Comparison of ENCODE assay signal across 20 cellular contexts in the genomic region with DNA sequence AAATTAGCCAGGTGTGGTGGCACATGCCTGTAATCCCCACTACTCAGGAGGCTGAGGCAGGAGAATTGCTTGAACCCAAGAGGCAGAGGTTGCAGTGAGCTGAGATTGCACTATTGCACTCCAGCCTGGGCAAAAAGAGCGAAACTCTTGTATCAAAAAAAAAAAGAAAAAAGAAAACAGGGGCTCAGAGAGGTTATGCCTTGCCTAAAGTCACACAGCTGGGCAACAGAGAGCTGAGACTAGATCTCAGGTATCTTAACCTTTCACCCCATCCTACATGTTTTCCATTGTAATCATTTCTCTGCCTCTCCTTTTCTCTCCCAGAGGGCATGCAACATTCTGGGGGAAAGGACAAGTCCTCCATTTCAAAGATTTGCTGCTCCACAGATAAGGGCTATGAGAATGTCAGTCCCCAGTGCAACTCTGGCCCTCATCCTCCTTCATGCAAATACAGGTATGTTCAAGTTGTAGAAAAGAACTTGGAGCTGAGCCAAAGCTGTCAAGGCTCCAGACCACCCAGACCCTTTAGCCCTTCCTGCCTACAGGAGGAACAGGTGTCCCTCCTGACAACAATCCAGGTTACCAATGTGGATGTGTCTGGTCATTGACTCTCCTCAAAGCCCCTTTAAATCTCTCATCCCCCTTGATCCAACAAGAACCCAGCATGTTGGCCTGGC. TPM values are rescaled to one million over a fixed set of nuclear protein-coding genes. Genes with fewer than 3 reads are reported as not detected.
DNase-seq lines count a peak whose midpoint lies in the region; ATAC-seq and TF ChIP-seq lines count a peak whose summit lies in the region.
"Had no signal": no experiment of that assay in that cellular context is flagged by ENCODE, and none has a peak within 500 bp of the region (broad histone marks: within the 10 kb centered on the region; RNA-seq: fewer than 3 reads in every experiment).

No MANE protein-coding gene starts in this region.

- no peak for TF ChIP-seq CTCF in heart left ventricle (IDR thresholded peaks at IDR 0.05)

- H3K27ac Mint-ChIP-seq in effector memory CD8-positive, alpha-beta T cell, result peak overlapping the region; percentile 23 to 78
- H3K27ac Mint-ChIP-seq in stimulated activated effector memory CD8-positive, alpha-beta T cell treated with anti-CD3 and anti-CD28 coated beads, Interleukin-12 subunit alpha, Interleukin-12 subunit beta, amount 100 ng/mL, for 72 hours, result peak overlapping the region; percentile 84
- H3K27ac Mint-ChIP-seq: activated T-cell treated with anti-CD3 and anti-CD28 coated beads, Interleukin-2, amount 50 U/mL, for 72 hours had no signal

- peaks cover 8% of the 10 kb centered on the region for H3K36me3 Mint-ChIP-seq in effector memory CD8-positive, alpha-beta T cell (ENCODE audit: insufficient read depth)
- peaks cover 11% of the 10 kb centered on the region for H3K36me3 Mint-ChIP-seq in stimulated activated effector memory CD8-positive, alpha-beta T cell treated with anti-CD3 and anti-CD28 coated beads, Interleukin-12 subunit alpha, Interleukin-12 subunit beta, amount 100 ng/mL, for 72 hours

- peaks cover 45 to 53% of the 10 kb centered on the region in 2 donors for H3K4me1 Mint-ChIP-seq in effector memory CD8-positive, alpha-beta T cell (ENCODE audit: low read depth in 2 of 2)
- peaks cover 55% of the 10 kb centered on the region for H3K4me1 Mint-ChIP-seq in stimulated activated effector memory CD8-positive, alpha-beta T cell treated with anti-CD3 and anti-CD28 coated beads, Interleukin-12 subunit alpha, Interleukin-12 subunit beta, amount 100 ng/mL, for 72 hours

- H3K4me3 Mint-ChIP-seq in effector memory CD8-positive, alpha-beta T cell, result no peak overlapping the region
- H3K4me3 Mint-ChIP-seq in stimulated activated effector memory CD8-positive, alpha-beta T cell treated with anti-CD3 and anti-CD28 coated beads, Interleukin-12 subunit alpha, Interleukin-12 subunit beta, amount 100 ng/mL, for 72 hours, result no peak overlapping the region
- H3K4me3 Mint-ChIP-seq: activated T-cell treated with anti-CD3 and anti-CD28 coated beads, Interleukin-2, amount 50 U/mL, for 72 hours had no signal

- peaks cover 0 to 96% (median 75%) of the 10 kb centered on the region in 12 donors for H3K4me1 ChIP-seq in heart left ventricle

- no peak for TF ChIP-seq POLR2A in heart left ventricle (IDR thresholded peaks at IDR 0.05)

- H3K27me3 ChIP-seq in heart left ventricle, result no peaks in the 10 kb centered on the region
- H3K27me3 ChIP-seq: esophagus squamous epithelium, spleen had no signal

- no peak for DNase-seq in heart left ventricle
- DNase-seq in Right ventricle myocardium inferior (ENCODE audit: missing footprints), result no peak
- peak; percentile 45 for DNase-seq in NAMALWA (ENCODE audit: low spot score)
- DNase-seq in effector memory CD8-positive, alpha-beta T cell, result no peak
- no peak for DNase-seq in stimulated activated effector memory CD8-positive, alpha-beta T cell treated with anti-CD3 and anti-CD28 coated beads, Interleukin-12 subunit alpha, Interleukin-12 subunit beta, amount 100 ng/mL, for 72 hours (ENCODE audit: low spot score in 2 of 2)
- DNase-seq in NCI-H2029 (lab: John Stamatoyannopoulos, UW), result no peak
- no peak for DNase-seq in mucosa of gallbladder (ENCODE audit: low spot score)
- DNase-seq in NCI-H2171 (lab: John Stamatoyannopoulos, UW), result no peak
- DNase-seq: activated naive CD4-positive, alpha-beta T cell treated with anti-CD3 and anti-CD28 coated beads, Interleukin-2, amount 50 U/mL, for 16 hours; activated T-cell treated with anti-CD3 and anti-CD28 coated beads, Interleukin-2, amount 50 U/mL, for 72 hours; aorta; effector CD4-positive, alpha-beta T cell; esophagus squamous epithelium; left colon; midbrain; NCI-H1694; spleen; stimulated activated CD4-positive, alpha-beta T cell treated with anti-CD3 and anti-CD28 coated beads, Interleukin-4, amount 100 ng/mL, for 4 hours; T-helper 9 cell had no signal

- H3K27me3 Mint-ChIP-seq in effector memory CD8-positive, alpha-beta T cell, result no peaks in the 10 kb centered on the region

- no peaks in the 10 kb centered on the region for H3K9me3 Mint-ChIP-seq in effector memory CD8-positive, alpha-beta T cell
- H3K9me3 Mint-ChIP-seq in stimulated activated effector memory CD8-positive, alpha-beta T cell treated with anti-CD3 and anti-CD28 coated beads, Interleukin-12 subunit alpha, Interleukin-12 subunit beta, amount 100 ng/mL, for 72 hours, result no peaks in the 10 kb centered on the region
- H3K9me3 Mint-ChIP-seq: activated T-cell treated with anti-CD3 and anti-CD28 coated beads, Interleukin-2, amount 50 U/mL, for 72 hours had no signal

- H3K36me3 ChIP-seq in heart left ventricle, result peaks cover 0 to 5% (median 0%) of the 10 kb centered on the region in 9 donors
- H3K36me3 ChIP-seq: esophagus squamous epithelium had no signal

- H3K27ac ChIP-seq in heart left ventricle, result peak overlapping the region in 7 of 12 donors; percentile 2 to 65 (median 25)

- intact Hi-C loops in heart left ventricle (cut with DNase I), result no loop called here
- intact Hi-C loops in Right ventricle myocardium inferior (cut with DNase I), result no loop called here

- ATAC-seq in heart left ventricle (no peak), Right ventricle myocardium inferior (no peak)
- no peak for ATAC-seq in effector memory CD8-positive, alpha-beta T cell (replicated peaks)
- ATAC-seq in stimulated activated effector memory CD8-positive, alpha-beta T cell treated with anti-CD3 and anti-CD28 coated beads, Interleukin-12 subunit alpha, Interleukin-12 subunit beta, amount 100 ng/mL, for 72 hours, result no peak
- ATAC-seq: activated T-cell treated with anti-CD3 and anti-CD28 coated beads, Interleukin-2, amount 50 U/mL, for 72 hours; left colon; SK-N-SH treated with all-trans-retinoic acid at 6 μM for 48 hours had no signal

- no peak overlapping the region for H3K4me3 ChIP-seq in heart left ventricle
- H3K4me3 ChIP-seq: esophagus squamous epithelium, spleen had no signal

- H3K9me3 ChIP-seq in heart left ventricle, result no peaks in the 10 kb centered on the region
- H3K9me3 ChIP-seq: esophagus squamous epithelium, spleen had no signal

- 85 to 100% (median 100%) methylated on average over 1 of the region's 1 CpG for WGBS in heart left ventricle, 4 donors

RNA-seq across cellular contexts. Expression of a gene that starts 6.9 kb away (rescaled TPM):
- total RNA-seq in heart left ventricle, result 10 to 100 TPM; 11.4 to 44.9 (median 25.3) TPM
- polyA plus RNA-seq in heart left ventricle, result 10 to 100 TPM in 1 of 2 donors, 1 to 10 TPM in 1; 9.4 to 15.1 TPM
- 20.2 TPM for total RNA-seq in Right ventricle myocardium inferior
- 170 TPM for total RNA-seq in mucosa of gallbladder
